ENCODE assay signal across 9 cellular contexts in genomic region chr1:150234647-150235435, GRCh38. TPM values are rescaled to one million over a fixed set of nuclear protein-coding genes. Genes with fewer than 3 reads are reported as not detected.
A peak's percentile ranks its signal among the peaks of the same experiment; 100 is the strongest.
DNase-seq lines count a peak whose midpoint lies in the region; ATAC-seq and TF ChIP-seq lines count a peak whose summit lies in the region.
"Had no signal": no experiment of that assay in that cellular context is flagged by ENCODE, and none has a peak within 500 bp of the region (broad histone marks: within the 10 kb centered on the region; RNA-seq: fewer than 3 reads in every experiment).

No MANE protein-coding gene starts in this region.

- H3K4me1 ChIP-seq in CD8-positive, alpha-beta memory T cell (ENCODE audit: insufficient read depth, low read length) = peaks cover 18% of the 10 kb centered on the region
- H3K4me1 ChIP-seq in stomach = peaks cover 4 to 30% (median 16%) of the 10 kb centered on the region in 4 donors

- CTCF ChIA-PET in CD8-positive, alpha-beta memory T cell (lab: Charles Lee) = interaction anchor here (0.6 to 1.5 kb wide), 3 partner anchors 17 to 348 kb away, joined by 3 to 4 read pairs (median 3); a partner anchor contains a TSS

- intact Hi-C loops in stomach (cut with DNase I; ENCODE audit: low total_unique reads) = no loop called here

- H3K4me3 Mint-ChIP-seq in CD8-positive, alpha-beta memory T cell = peak overlapping the region in 1 of 7 donors; percentile 93

- peak; percentile 83 to 92 (median 87) for DNase-seq in CD8-positive, alpha-beta memory T cell
- DNase-seq in HPDE6-E6E7 (ENCODE audit: extremely low spot score) (peak; percentile 63), RPMI7951 (ENCODE audit: low read depth) (peak; percentile 83), fibroblast of the aortic adventitia (ENCODE audit: low read depth) (peak; percentile 45), stomach (peak; percentile 77)
- DNase-seq in activated T-helper 1 cell treated with anti-CD3 and anti-CD28 coated beads, Interleukin-2, amount 50 U/mL, for 16 hours (ENCODE audit: low read depth in 1 of 2, low spot score in 1 of 2) = peak; percentile 72 to 84

- H3K36me3 ChIP-seq in CD8-positive, alpha-beta memory T cell (ENCODE audit: insufficient read depth, low read length) = no peaks in the 10 kb centered on the region
- no peaks in the 10 kb centered on the region for H3K36me3 ChIP-seq in neural cell (ENCODE audit: insufficient read depth, low read length)
- peaks cover 0 to 14% (median 12%) of the 10 kb centered on the region in 4 donors for H3K36me3 ChIP-seq in stomach

- H3K27ac Mint-ChIP-seq in CD8-positive, alpha-beta memory T cell = peak overlapping the region in 6 of 8 donors; percentile 95 to 99 (median 97)

- no peaks in the 10 kb centered on the region for H3K9me2 ChIP-seq in neural cell (ENCODE audit: insufficient read depth, low read length)

- POLR2A ChIA-PET in CD8-positive, alpha-beta memory T cell (lab: Charles Lee) = interaction anchor here (0.6 to 2.4 kb wide), 15 partner anchors 11 to 1047 kb away, joined by 3 to 18 read pairs (median 5); partner anchors contain the start of genes APH1A, RPRD2, SF3B4 and ZNF687

- WGBS in stomach, 5 donors = 0 to 1% (median 0%) methylated on average over 62 to 88 of the region's 88 CpGs

- H3K4me3 ChIP-seq in CD8-positive, alpha-beta memory T cell (ENCODE audit: low read length) = peak overlapping the region; percentile 96
- H3K4me3 ChIP-seq in fibroblast of the aortic adventitia (ENCODE audit: low read depth, low read length) = peak overlapping the region; percentile 91
- H3K4me3 ChIP-seq in neural cell (ENCODE audit: low read length) = peak overlapping the region; percentile 85
- peak overlapping the region; percentile 78 to 95 (median 90) for H3K4me3 ChIP-seq in stomach

- TF ChIP-seq POLR2A in stomach (IDR thresholded peaks at IDR 0.05) = peak in 2 of 4 donors; percentile 40 to 42

- H3K27me3 Mint-ChIP-seq in CD8-positive, alpha-beta memory T cell = peaks cover 0 to 4% of the 10 kb centered on the region in 2 donors

- H3K27ac ChIP-seq in CD8-positive, alpha-beta memory T cell (ENCODE audit: low read depth, low read length) = peak overlapping the region; percentile 98
- H3K27ac ChIP-seq in neural cell (ENCODE audit: low read length) (no peak overlapping the region), stomach (peak overlapping the region; percentile 81 to 99 (median 94))

- H3F3A ChIP-seq in neural cell (ENCODE audit: insufficient read depth, low read length, poor library complexity, severe bottlenecking) = no peaks in the 10 kb centered on the region

- peaks cover 0 to 20% (median 2%) of the 10 kb centered on the region in 3 donors for H3K36me3 Mint-ChIP-seq in CD8-positive, alpha-beta memory T cell

- TF ChIP-seq CTCF in fibroblast of the aortic adventitia (IDR thresholded peaks at IDR 0.05; ENCODE audit: insufficient read depth, low read length) (no peak), neural cell (IDR thresholded peaks at IDR 0.05; ENCODE audit: poor library complexity, severe bottlenecking) (no peak), stomach (IDR thresholded peaks at IDR 0.05) (no peak)

- peaks cover 27% of the 10 kb centered on the region for H3K79me2 ChIP-seq in neural cell (replicated peaks; ENCODE audit: insufficient read depth, low read length)

- no peaks in the 10 kb centered on the region for H3K9me3 ChIP-seq in CD8-positive, alpha-beta memory T cell (ENCODE audit: low read length)
- H3K9me3 ChIP-seq in neural cell (ENCODE audit: low read length) (no peaks in the 10 kb centered on the region), stomach (no peaks in the 10 kb centered on the region)

- no peak for TF ChIP-seq RAD21 in neural cell (conservative IDR thresholded peaks at IDR 0.05)

- H2AFZ ChIP-seq in neural cell (ENCODE audit: low read depth, low read length) = peak overlapping the region; percentile 29

- peak; percentile 46 for ATAC-seq in GM19452 (IDR thresholded peaks at IDR 0.05; ENCODE audit: unreplicated experiment)

- H4K20me1 ChIP-seq in neural cell (ENCODE audit: insufficient read depth) = no peaks in the 10 kb centered on the region

- TF ChIP-seq EP300 in neural cell (conservative IDR thresholded peaks at IDR 0.05; ENCODE audit: poor library complexity, severe bottlenecking) = no peak
- TF ChIP-seq EP300 in stomach (IDR thresholded peaks at IDR 0.05) = no peak

- no peaks in the 10 kb centered on the region for H3K27me3 ChIP-seq in CD8-positive, alpha-beta memory T cell (ENCODE audit: insufficient read depth, low read length, poor library complexity, severe bottlenecking)
- H3K27me3 ChIP-seq in neural cell (ENCODE audit: insufficient read depth, low read depth, low read length) = no peaks in the 10 kb centered on the region
- no peaks in the 10 kb centered on the region for H3K27me3 ChIP-seq in stomach

- H3K9ac ChIP-seq in neural cell (ENCODE audit: low read length) = peak overlapping the region; percentile 55

- peaks cover 17 to 27% (median 17%) of the 10 kb centered on the region in 3 donors for H3K4me1 Mint-ChIP-seq in CD8-positive, alpha-beta memory T cell

- H3K9me3 Mint-ChIP-seq in CD8-positive, alpha-beta memory T cell = no peaks in the 10 kb centered on the region

- H3K4me2 ChIP-seq in neural cell (ENCODE audit: low read length) = peak overlapping the region; percentile 91

TF ChIP-seq in neural cell, 6 proteins besides CTCF, POLR2A, EP300 and RAD21:
- TF ChIP-seq MXI1 (conservative IDR thresholded peaks at IDR 0.05; ENCODE audit: poor library complexity, severe bottlenecking) (peak; percentile 46), REST (IDR thresholded peaks at IDR 0.05; ENCODE audit: borderline replicate concordance) (no peak), TAF1 (IDR thresholded peaks at IDR 0.05; ENCODE audit: low read depth) (no peak)

RNA-seq across cellular contexts. Expression of gene ANP32E, which starts 1.1 kb away (rescaled TPM):
- total RNA-seq in CD8-positive, alpha-beta memory T cell = 100 to 1,000 TPM; 154 TPM
- polyA plus RNA-seq in CD8-positive, alpha-beta memory T cell = 57.9 TPM
- total RNA-seq in RPMI7951 (2014; rRNA removed; shearing (Covaris generic)) = 41.5 and 45.1 TPM in 2 replicates
- 35.1 and 52.1 TPM in 2 replicates for total RNA-seq in fibroblast of the aortic adventitia (ENCODE audit: low replicate concordance)
- 16.6 and 17.9 TPM in 2 replicates for polyA plus RNA-seq in neural cell
- polyA minus RNA-seq in neural cell = 11.0 and 17.2 TPM in 2 replicates
- total RNA-seq in stomach = 10 to 100 TPM in 4 of 5 donors, 1 to 10 TPM in 1; 7.0 to 33.2 (median 15.2) TPM
- polyA plus RNA-seq in stomach = 10 to 100 TPM; 15.4 to 19.9 (median 19.5) TPM

RNA-seq across cellular contexts. Expression of gene CA14, which starts 22.7 kb away (rescaled TPM):
- total RNA-seq in CD8-positive, alpha-beta memory T cell = not detected
- 0.20 TPM for polyA plus RNA-seq in CD8-positive, alpha-beta memory T cell
- not detected in 2 replicates for total RNA-seq in RPMI7951 (2014; rRNA removed; shearing (Covaris generic))
- total RNA-seq in fibroblast of the aortic adventitia (ENCODE audit: low replicate concordance) (not detected in 2 replicates), stomach (1 to 10 TPM in 2 of 5 donors, not detected in 3; 1.0 to 1.1 TPM)
- polyA plus RNA-seq in neural cell (1.1 and 1.5 TPM in 2 replicates), stomach (1 to 10 TPM in 1 of 3 donors, under 1 TPM in 1, not detected in 1; 0.68 to 1.4 TPM)
- polyA minus RNA-seq in neural cell = 0.35 TPM in 1 of 2 replicates, not detected in the other
- total RNA-seq: subcutaneous adipose tissue had no signal

RNA-seq across cellular contexts. Expression of gene APH1A, which starts 34.0 kb away (rescaled TPM):
- total RNA-seq in CD8-positive, alpha-beta memory T cell = 100 to 1,000 TPM; 139 to 140 TPM
- 63.4 TPM for polyA plus RNA-seq in CD8-positive, alpha-beta memory T cell
- 92.8 and 107 TPM in 2 replicates for total RNA-seq in RPMI7951 (2014; rRNA removed; shearing (Covaris generic))
- total RNA-seq in fibroblast of the aortic adventitia (ENCODE audit: low replicate concordance) (83.5 and 110 TPM in 2 replicates), stomach (100 to 1,000 TPM in 1 of 5 donors, 10 to 100 TPM in 4; 25.8 to 120 (median 49.1) TPM)
- polyA plus RNA-seq in neural cell (164 and 167 TPM in 2 replicates), stomach (10 to 100 TPM; 87.8 to 95.1 (median 89.5) TPM)
- 76.2 and 78.0 TPM in 2 replicates for polyA minus RNA-seq in neural cell

RNA-seq across cellular contexts. Expression of gene C1orf54, which starts 37.7 kb away (rescaled TPM):
- under 1 TPM; 0.60 to 0.61 TPM for total RNA-seq in CD8-positive, alpha-beta memory T cell
- 4.0 TPM for polyA plus RNA-seq in CD8-positive, alpha-beta memory T cell
- total RNA-seq in RPMI7951 (2014; rRNA removed; shearing (Covaris generic)) = 1.9 and 4.8 TPM in 2 replicates
- total RNA-seq in fibroblast of the aortic adventitia (ENCODE audit: low replicate concordance) (33.3 and 76.5 TPM in 2 replicates), stomach (10 to 100 TPM in 1 of 5 donors, under 1 TPM in 1, not detected in 3; 0.43 to 40.8 TPM)
- polyA plus RNA-seq in neural cell (2.6 and 17.1 TPM in 2 replicates), stomach (10 to 100 TPM in 1 of 3 donors, 1 to 10 TPM in 2; 7.5 to 17.7 (median 8.7) TPM)
- polyA minus RNA-seq in neural cell = not detected in 2 replicates

RNA-seq across cellular contexts. Expression of gene CIART, which starts 47.5 kb away (rescaled TPM):
- 1 to 10 TPM in 1 of 2 experiments, under 1 TPM in 1; 0.81 to 1.7 TPM for total RNA-seq in CD8-positive, alpha-beta memory T cell
- 0.60 TPM for polyA plus RNA-seq in CD8-positive, alpha-beta memory T cell
- 11.8 and 12.0 TPM in 2 replicates for total RNA-seq in RPMI7951 (2014; rRNA removed; shearing (Covaris generic))
- 9.8 and 26.8 TPM in 2 replicates for total RNA-seq in fibroblast of the aortic adventitia (ENCODE audit: low replicate concordance)
- 7.3 and 9.1 TPM in 2 replicates for polyA plus RNA-seq in neural cell
- polyA minus RNA-seq in neural cell = 4.7 and 5.1 TPM in 2 replicates
- total RNA-seq in stomach = 10 to 100 TPM in 1 of 5 donors, 1 to 10 TPM in 3, not detected in 1; 2.7 to 31.5 (median 2.9) TPM
- 10 to 100 TPM in 1 of 3 donors, 1 to 10 TPM in 2; 4.0 to 12.8 (median 6.3) TPM for polyA plus RNA-seq in stomach
